In the genomic region with DNA sequence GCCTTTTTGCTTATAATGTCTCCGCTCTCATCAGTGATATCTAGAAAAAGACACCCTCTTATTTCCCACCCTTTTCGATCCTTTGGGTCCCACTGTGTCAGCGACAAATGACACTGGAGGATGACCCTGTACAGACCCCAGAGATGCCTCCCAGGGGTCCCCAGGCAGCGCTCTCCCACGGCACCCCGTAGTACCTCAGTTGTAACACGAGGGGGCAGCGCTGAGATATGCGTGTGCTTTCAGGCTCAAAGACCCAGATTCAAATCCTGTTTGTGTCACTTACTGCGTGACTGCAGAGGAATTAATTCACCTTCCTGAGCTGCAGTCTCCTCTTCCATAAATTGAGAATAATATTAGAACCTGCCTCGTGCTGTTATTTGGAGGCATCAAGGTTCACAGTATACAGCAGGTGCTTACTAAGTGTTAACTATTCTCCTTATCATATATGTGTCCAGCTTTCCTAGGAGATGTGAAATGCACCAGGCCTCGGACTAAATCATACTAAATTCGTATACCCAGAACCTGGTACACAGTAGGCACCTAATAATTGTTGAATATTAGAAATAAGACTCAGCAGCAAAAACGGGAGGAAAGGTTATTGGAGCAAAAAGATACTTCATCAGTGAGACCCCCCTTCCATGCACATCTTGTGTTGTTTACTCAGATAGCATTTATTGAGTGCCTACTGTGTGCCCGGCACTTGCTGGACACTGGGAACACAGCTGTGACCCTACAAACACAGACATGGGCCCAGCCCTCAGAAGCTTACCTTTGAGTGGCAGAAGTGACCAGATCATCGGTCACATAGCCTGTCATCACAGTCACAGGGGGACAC, we compare ENCODE assay signal across 10 cellular contexts.
A peak's percentile ranks its signal among the peaks of the same experiment; 100 is the strongest.
DNase-seq lines count a peak whose midpoint lies in the region; ATAC-seq, FAIRE-seq and TF ChIP-seq lines count a peak whose summit lies in the region.
"Had no signal": no experiment of that assay in that cellular context is flagged by ENCODE, and none has a peak within 500 bp of the region (broad histone marks: within the 10 kb centered on the region; RNA-seq: fewer than 3 reads in every experiment).

No MANE protein-coding gene starts in this region.

- H3K27ac Mint-ChIP-seq in astrocyte (ENCODE audit: unreplicated experiment): no peak overlapping the region
- H3K27ac Mint-ChIP-seq: T-helper 1 cell treated with Interleukin-12 subunit alpha and Interleukin-12 subunit beta and Interleukin-4 antibody, amounts not matched to agents 30 μg/mL and 1 μg/mL, for 36 hours had no signal

- H3K27me3 Mint-ChIP-seq in astrocyte (ENCODE audit: low read depth, unreplicated experiment): peaks cover 6% of the 10 kb centered on the region

- H3K9ac ChIP-seq in astrocyte (ENCODE audit: low read length): no peak overlapping the region

- H3K4me1 ChIP-seq in astrocyte (ENCODE audit: insufficient read depth, low read length): no peaks in the 10 kb centered on the region
- no peaks in the 10 kb centered on the region for H3K4me1 ChIP-seq in osteoblast (ENCODE audit: insufficient read depth, low read length)

- DNase-seq in DMS 273 (lab: John Stamatoyannopoulos, UW; ENCODE audit: unreplicated experiment): peak; percentile 24
- DNase-seq in DMS 273 treated with DMSO at 0.1 percent for 48 hours (lab: John Stamatoyannopoulos, UW): no peak
- DNase-seq in Jurkat, Clone E6-1 (ENCODE audit: low read depth, low spot score): peak; percentile 6
- no peak for DNase-seq in astrocyte (ENCODE audit: low read depth)
- no peak for DNase-seq in osteoblast (ENCODE audit: insufficient read length, low spot score, missing footprints)
- DNase-seq in coronary artery (ENCODE audit: low spot score): no peak
- no peak for DNase-seq in A172 (ENCODE audit: low spot score)

- no peak for FAIRE-seq in astrocyte (lab: Jason Lieb, UNC)
- FAIRE-seq: A204.1 had no signal

- H4K20me1 ChIP-seq in astrocyte (ENCODE audit: insufficient read depth, low read length): no peaks in the 10 kb centered on the region
- H4K20me1 ChIP-seq in osteoblast (ENCODE audit: insufficient read depth, low read length): no peaks in the 10 kb centered on the region

- H3K27ac ChIP-seq in astrocyte (ENCODE audit: low read depth, low read length) (no peak overlapping the region), osteoblast (ENCODE audit: low read depth, low read length) (no peak overlapping the region), coronary artery (no peak overlapping the region)

- H3K36me3 ChIP-seq in astrocyte (ENCODE audit: insufficient read depth, low read length) (no peaks in the 10 kb centered on the region), osteoblast (ENCODE audit: insufficient read depth, low read length) (no peaks in the 10 kb centered on the region)

- H3K4me3 ChIP-seq in Jurkat, Clone E6-1 (ENCODE audit: low read length): no peak overlapping the region
- H3K4me3 ChIP-seq in astrocyte (ENCODE audit: insufficient read depth, low read depth, low read length) (no peak overlapping the region), osteoblast (ENCODE audit: insufficient read depth, low read length) (no peak overlapping the region), coronary artery (no peak overlapping the region)

- peaks cover 15% of the 10 kb centered on the region for H3K27me3 ChIP-seq in astrocyte (ENCODE audit: insufficient read depth, low read length)
- H3K27me3 ChIP-seq in osteoblast (ENCODE audit: insufficient read depth, low read length): peaks cover 36% of the 10 kb centered on the region

- H3K36me3 Mint-ChIP-seq in astrocyte (ENCODE audit: low read depth, unreplicated experiment): no peaks in the 10 kb centered on the region

- H3K79me2 ChIP-seq in astrocyte (ENCODE audit: insufficient read depth, low read length) (no peaks in the 10 kb centered on the region), osteoblast (ENCODE audit: insufficient read depth, low read length) (no peaks in the 10 kb centered on the region)

- TF ChIP-seq CTCF in astrocyte (IDR thresholded peaks at IDR 0.05; ENCODE audit: insufficient read depth, low read depth, low read length): peak; percentile 19
- peak; percentile 51 for TF ChIP-seq CTCF in osteoblast (IDR thresholded peaks at IDR 0.05; ENCODE audit: extremely low read depth, low read depth, low read length)
- TF ChIP-seq CTCF in coronary artery (IDR thresholded peaks at IDR 0.05): no peak

- H2AFZ ChIP-seq in astrocyte (ENCODE audit: low read depth, low read length) (no peak overlapping the region), osteoblast (ENCODE audit: low read length) (no peak overlapping the region)

- H3K9me3 ChIP-seq in astrocyte (ENCODE audit: insufficient read depth, low read depth, low read length) (no peaks in the 10 kb centered on the region), osteoblast (ENCODE audit: low read depth, low read length) (no peaks in the 10 kb centered on the region)

- H3K4me2 ChIP-seq in astrocyte (ENCODE audit: low read length): no peak overlapping the region
- no peak overlapping the region for H3K4me2 ChIP-seq in osteoblast (ENCODE audit: insufficient read depth, low read length)

- ATAC-seq in HG03159 (IDR thresholded peaks at IDR 0.05; ENCODE audit: unreplicated experiment): no peak

- no peaks in the 10 kb centered on the region for H3K9me3 Mint-ChIP-seq in astrocyte (ENCODE audit: unreplicated experiment)
- H3K9me3 Mint-ChIP-seq: T-helper 1 cell treated with Interleukin-12 subunit alpha and Interleukin-12 subunit beta and Interleukin-4 antibody, amounts not matched to agents 30 μg/mL and 1 μg/mL, for 36 hours had no signal

- H3K4me3 Mint-ChIP-seq in astrocyte (ENCODE audit: unreplicated experiment): no peak overlapping the region
- H3K4me3 Mint-ChIP-seq: T-helper 1 cell treated with Interleukin-12 subunit alpha and Interleukin-12 subunit beta and Interleukin-4 antibody, amounts not matched to agents 30 μg/mL and 1 μg/mL, for 36 hours had no signal

- H3K4me1 Mint-ChIP-seq in astrocyte (ENCODE audit: low read depth, unreplicated experiment): peaks cover 7% of the 10 kb centered on the region

Comparison
In these comparisons a context has a peak if more than half of its experiments do, and no peak if none do; other contexts are left out.
1. DNase-seq: peak in DMS 273 (single experiment) and Jurkat, Clone E6-1 (single experiment); none in DMS 273 treated with DMSO at 0.1 percent for 48 hours (single experiment), astrocyte (single experiment), osteoblast (single experiment), coronary artery (single experiment) and A172 (single experiment).